ENCODE assay signal across 20 cellular contexts in genomic region chr13:91126806-91127205, GRCh38.
"Had no signal": no experiment of that assay in that cellular context is flagged by ENCODE, and none has a peak within 500 bp of the region (broad histone marks: within the 10 kb centered on the region; RNA-seq: fewer than 3 reads in every experiment).

No MANE protein-coding gene starts in this region.

- H3K9me3 ChIP-seq: esophagus muscularis mucosa, right atrium auricular region had no signal

- H3K9me3 Mint-ChIP-seq: activated CD4-positive, alpha-beta memory T cell treated with anti-CD3 and anti-CD28 coated beads for 36 hours; activated naive CD4-positive, alpha-beta T cell treated with anti-CD3 and anti-CD28 coated beads for 36 hours; activated T-helper 1 cell treated with anti-CD3 and anti-CD28 coated beads, Interleukin-12 subunit alpha, Interleukin-12 subunit beta, Interleukin-2, Interleukin-4 antibody, amounts not matched to agents 30 ng/mL and 10 ng/mL and 1 ng/mL, durations not matched to agents 14 hours and 24 hours and 36 hours; naive thymus-derived CD4-positive, alpha-beta T cell; stimulated activated memory B cell treated with anti-CD40 and anti-IgM and Interleukin-4, amounts not matched to agents 10 μg/mL and 1 μg/mL and 100 μg/mL, for 72 hours; T-helper 1 cell treated with Interleukin-12 subunit alpha and Interleukin-12 subunit beta and Interleukin-4 antibody, amounts not matched to agents 30 μg/mL and 1 μg/mL, for 36 hours had no signal

- H3K4me3 ChIP-seq: esophagus muscularis mucosa, lung, right atrium auricular region, skin epidermis had no signal

- H3K27ac ChIP-seq: esophagus muscularis mucosa, right atrium auricular region, skin epidermis had no signal

- H3K4me1 Mint-ChIP-seq: immature natural killer cell; naive thymus-derived CD4-positive, alpha-beta T cell; stimulated activated memory B cell treated with anti-CD40 and anti-IgM and Interleukin-4, amounts not matched to agents 10 μg/mL and 1 μg/mL and 100 μg/mL, for 72 hours had no signal

- H3K4me3 Mint-ChIP-seq: activated CD4-positive, alpha-beta memory T cell treated with anti-CD3 and anti-CD28 coated beads for 36 hours; activated naive CD4-positive, alpha-beta T cell treated with anti-CD3 and anti-CD28 coated beads for 36 hours; activated T-helper 1 cell treated with anti-CD3 and anti-CD28 coated beads, Interleukin-12 subunit alpha, Interleukin-12 subunit beta, Interleukin-2, Interleukin-4 antibody, amounts not matched to agents 30 ng/mL and 10 ng/mL and 1 ng/mL, durations not matched to agents 14 hours and 24 hours and 36 hours; immature natural killer cell; naive thymus-derived CD4-positive, alpha-beta T cell; stimulated activated memory B cell treated with anti-CD40 and anti-IgM and Interleukin-4, amounts not matched to agents 10 μg/mL and 1 μg/mL and 100 μg/mL, for 72 hours; T-helper 1 cell treated with Interleukin-12 subunit alpha and Interleukin-12 subunit beta and Interleukin-4 antibody, amounts not matched to agents 30 μg/mL and 1 μg/mL, for 36 hours had no signal

- H3K4me1 ChIP-seq: esophagus muscularis mucosa, right atrium auricular region had no signal

- H3K36me3 ChIP-seq: esophagus muscularis mucosa, right atrium auricular region had no signal

- FAIRE-seq: endometrium, TTC549 had no signal

- H3K27me3 Mint-ChIP-seq: stimulated activated memory B cell treated with anti-CD40 and anti-IgM and Interleukin-4, amounts not matched to agents 10 μg/mL and 1 μg/mL and 100 μg/mL, for 72 hours had no signal

- DNase-seq: activated CD4-positive, alpha-beta memory T cell treated with anti-CD3 and anti-CD28 coated beads for 36 hours; activated CD8-positive, alpha-beta memory T cell treated with anti-CD3 and anti-CD28 coated beads, Interleukin-2, amount 50 U/mL, for 4 hours; activated naive CD4-positive, alpha-beta T cell treated with anti-CD3 and anti-CD28 coated beads for 36 hours; amniotic stem cell; foreskin fibroblast; immature natural killer cell; left cardiac atrium; naive thymus-derived CD4-positive, alpha-beta T cell; nucleus accumbens; substantia nigra; trophoblast cell had no signal

- H3K27ac Mint-ChIP-seq: activated CD4-positive, alpha-beta memory T cell treated with anti-CD3 and anti-CD28 coated beads for 36 hours; activated naive CD4-positive, alpha-beta T cell treated with anti-CD3 and anti-CD28 coated beads for 36 hours; activated T-helper 1 cell treated with anti-CD3 and anti-CD28 coated beads, Interleukin-12 subunit alpha, Interleukin-12 subunit beta, Interleukin-2, Interleukin-4 antibody, amounts not matched to agents 30 ng/mL and 10 ng/mL and 1 ng/mL, durations not matched to agents 14 hours and 24 hours and 36 hours; immature natural killer cell; naive thymus-derived CD4-positive, alpha-beta T cell; stimulated activated memory B cell treated with anti-CD40 and anti-IgM and Interleukin-4, amounts not matched to agents 10 μg/mL and 1 μg/mL and 100 μg/mL, for 72 hours; T-helper 1 cell treated with Interleukin-12 subunit alpha and Interleukin-12 subunit beta and Interleukin-4 antibody, amounts not matched to agents 30 μg/mL and 1 μg/mL, for 36 hours had no signal

- ATAC-seq: left cardiac atrium; naive thymus-derived CD4-positive, alpha-beta T cell; stimulated activated memory B cell treated with anti-CD40 and anti-IgM and Interleukin-4, amounts not matched to agents 10 μg/mL and 1 μg/mL and 100 μg/mL, for 72 hours had no signal
